10 cellular contexts compared by ENCODE assay signal in the genomic region with DNA sequence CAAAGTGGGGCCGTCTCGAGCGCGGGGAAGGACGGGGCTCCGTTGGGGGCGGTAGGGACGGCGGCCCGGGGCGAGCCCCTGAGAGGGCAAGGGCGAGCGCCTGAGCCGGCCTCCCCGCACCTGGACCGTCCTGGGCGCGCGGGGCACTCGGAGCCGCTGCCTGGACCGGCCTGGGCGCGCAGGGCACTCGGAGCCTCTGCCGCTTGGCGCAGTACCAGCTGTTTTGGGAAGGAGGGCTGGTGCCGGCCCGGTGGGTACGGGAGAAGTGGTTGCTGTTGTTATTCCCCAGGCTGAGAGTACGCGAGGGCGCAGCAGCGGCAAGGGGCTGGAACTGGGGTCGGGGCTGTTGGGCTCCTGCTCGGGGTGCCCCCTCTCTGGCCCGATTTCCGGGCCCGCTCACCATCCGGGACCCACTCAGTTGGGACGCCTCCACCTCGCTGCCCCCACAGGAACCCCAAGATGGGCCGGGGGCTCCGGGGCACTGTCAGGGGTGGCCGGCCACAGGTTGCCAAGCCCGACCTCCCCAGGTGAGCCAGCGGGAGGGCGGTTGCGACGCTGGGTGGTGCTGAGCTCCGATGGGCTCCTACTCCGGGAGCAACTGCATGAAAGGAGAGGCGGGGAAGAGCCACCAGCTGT. TPM values are rescaled to one million over a fixed set of nuclear protein-coding genes. Genes with fewer than 3 reads are reported as not detected.
DNase-seq lines count a peak whose midpoint lies in the region; ATAC-seq and TF ChIP-seq lines count a peak whose summit lies in the region.
"Had no signal": no experiment of that assay in that cellular context is flagged by ENCODE, and none has a peak within 500 bp of the region (broad histone marks: within the 10 kb centered on the region; RNA-seq: fewer than 3 reads in every experiment).

No MANE protein-coding gene starts in this region.

- peaks cover 76% of the 10 kb centered on the region for H3K27me3 Mint-ChIP-seq in progenitor cell of endocrine pancreas

- intact Hi-C loops in dorsolateral prefrontal cortex (cut with DNase I) (no loop called here), mucosa of descending colon (cut with DNase I, micrococcal nuclease) (no loop called here)

- POLR2A ChIA-PET in AG04450 (lab: Yijun Ruan, JAX), result no interaction called here

- no peaks in the 10 kb centered on the region for H3K36me3 ChIP-seq in mucosa of descending colon (ENCODE audit: low read depth)

- DNase-seq in AG04450 (ENCODE audit: low read depth, low spot score) (no peak), dorsolateral prefrontal cortex (no peak), mucosa of descending colon (peak in 1 of 3 donors; percentile 34), RKO (ENCODE audit: low spot score) (no peak), progenitor cell of endocrine pancreas (ENCODE audit: low spot score, unreplicated experiment) (no peak), amniotic stem cell (lab: John Stamatoyannopoulos, UW) (no peak)
- DNase-seq: MM.1S had no signal

- H3K27me3 ChIP-seq in AG04450 (ENCODE audit: control insufficient read depth, insufficient read depth, low read length), result peaks cover 37% of the 10 kb centered on the region
- H3K27me3 ChIP-seq in dorsolateral prefrontal cortex, result peaks cover 0 to 42% (median 21%) of the 10 kb centered on the region in 45 donors

- H3K36me3 Mint-ChIP-seq in progenitor cell of endocrine pancreas (ENCODE audit: insufficient read depth), result no peaks in the 10 kb centered on the region

- no peaks in the 10 kb centered on the region for H3K9me3 Mint-ChIP-seq in progenitor cell of endocrine pancreas (ENCODE audit: low read depth)
- H3K9me3 Mint-ChIP-seq: central memory CD8-positive, alpha-beta T cell had no signal

- H3K4me1 Mint-ChIP-seq in progenitor cell of endocrine pancreas (ENCODE audit: low read depth), result no peaks in the 10 kb centered on the region
- H3K4me1 Mint-ChIP-seq: central memory CD8-positive, alpha-beta T cell had no signal

- H3K4me3 ChIP-seq in AG04450 (ENCODE audit: low read depth, low read length), result peak overlapping the region; percentile 31; the same call in 1 of the 2 replicates
- peak overlapping the region in 58 of 59 donors; percentile 11 to 70 (median 52) for H3K4me3 ChIP-seq in dorsolateral prefrontal cortex
- H3K4me3 ChIP-seq in mucosa of descending colon, result no peak overlapping the region

- peaks cover 7% of the 10 kb centered on the region for H3K4me1 ChIP-seq in mucosa of descending colon (ENCODE audit: low read depth)

- TF ChIP-seq CTCF in AG04450 (IDR thresholded peaks at IDR 0.05; ENCODE audit: low read depth, low read length) (no peak), dorsolateral prefrontal cortex (IDR thresholded peaks at IDR 0.05 in 54 of 56, conservative IDR thresholded peaks at IDR 0.05 in 2 of 56; ENCODE audit: low read depth in 1 of 56, partially characterized antibody in 56 of 56) (no peak), mucosa of descending colon (IDR thresholded peaks at IDR 0.05) (no peak), progenitor cell of endocrine pancreas (IDR thresholded peaks at IDR 0.05; ENCODE audit: unreplicated experiment) (no peak)

- no peak overlapping the region for H3K27ac ChIP-seq in AG04450 (ENCODE audit: low read depth, low read length)
- peak overlapping the region in 26 of 59 donors; percentile 7 to 79 (median 55) for H3K27ac ChIP-seq in dorsolateral prefrontal cortex

- H3K9me3 ChIP-seq in AG04450 (ENCODE audit: control insufficient read depth, insufficient read depth, low read length) (no peaks in the 10 kb centered on the region; the same call in 1 of the 2 replicates), mucosa of descending colon (no peaks in the 10 kb centered on the region)

- ATAC-seq in HG03460 (IDR thresholded peaks at IDR 0.05; ENCODE audit: unreplicated experiment) (peak; percentile 15), mucosa of descending colon (peak; percentile 17), GM21528 (IDR thresholded peaks at IDR 0.05; ENCODE audit: low FRiP score, unreplicated experiment) (no peak)

- H3K4me3 Mint-ChIP-seq in progenitor cell of endocrine pancreas (ENCODE audit: low read depth), result no peak overlapping the region

- H3K27ac Mint-ChIP-seq in progenitor cell of endocrine pancreas, result no peak overlapping the region

- CTCF ChIA-PET in AG04450 (lab: Charles Lee), result interaction anchor here (0.7 to 1.5 kb wide), 2 partner anchors 36 to 37 kb away, joined by 3 to 4 read pairs; no protein-coding TSS in a partner anchor

RNA-seq across cellular contexts. Expression of a gene that starts 0.6 kb away (rescaled TPM):
- polyA plus RNA-seq in AG04450 (2011; rRNA removed), result 0.84 and 0.95 TPM in 2 replicates
- 0.70 and 0.92 TPM in 2 replicates for polyA minus RNA-seq in AG04450 (2011; rRNA and poly(A)+ RNA removed)
- total RNA-seq in dorsolateral prefrontal cortex (100 to 1,000 TPM; 155 to 336 (median 251) TPM), mucosa of descending colon (10 to 100 TPM in 1 of 3 donors, 1 to 10 TPM in 1, under 1 TPM in 1; 0.94 to 14.0 (median 1.5) TPM), progenitor cell of endocrine pancreas (5.6 and 6.5 TPM in 2 replicates)

Comparison
In these comparisons a context has a peak if more than half of its experiments do, and no peak if none do; other contexts are left out.
1. RNA of a gene that starts 0.6 kb away (total RNA-seq): 155 to 336 TPM in dorsolateral prefrontal cortex; 5.6 to 6.5 TPM in progenitor cell of endocrine pancreas and 0.94 to 14.0 TPM in mucosa of descending colon; every median in the first group is over 10 times any median in the second.